8 cellular contexts compared by ENCODE assay signal in the genomic region with DNA sequence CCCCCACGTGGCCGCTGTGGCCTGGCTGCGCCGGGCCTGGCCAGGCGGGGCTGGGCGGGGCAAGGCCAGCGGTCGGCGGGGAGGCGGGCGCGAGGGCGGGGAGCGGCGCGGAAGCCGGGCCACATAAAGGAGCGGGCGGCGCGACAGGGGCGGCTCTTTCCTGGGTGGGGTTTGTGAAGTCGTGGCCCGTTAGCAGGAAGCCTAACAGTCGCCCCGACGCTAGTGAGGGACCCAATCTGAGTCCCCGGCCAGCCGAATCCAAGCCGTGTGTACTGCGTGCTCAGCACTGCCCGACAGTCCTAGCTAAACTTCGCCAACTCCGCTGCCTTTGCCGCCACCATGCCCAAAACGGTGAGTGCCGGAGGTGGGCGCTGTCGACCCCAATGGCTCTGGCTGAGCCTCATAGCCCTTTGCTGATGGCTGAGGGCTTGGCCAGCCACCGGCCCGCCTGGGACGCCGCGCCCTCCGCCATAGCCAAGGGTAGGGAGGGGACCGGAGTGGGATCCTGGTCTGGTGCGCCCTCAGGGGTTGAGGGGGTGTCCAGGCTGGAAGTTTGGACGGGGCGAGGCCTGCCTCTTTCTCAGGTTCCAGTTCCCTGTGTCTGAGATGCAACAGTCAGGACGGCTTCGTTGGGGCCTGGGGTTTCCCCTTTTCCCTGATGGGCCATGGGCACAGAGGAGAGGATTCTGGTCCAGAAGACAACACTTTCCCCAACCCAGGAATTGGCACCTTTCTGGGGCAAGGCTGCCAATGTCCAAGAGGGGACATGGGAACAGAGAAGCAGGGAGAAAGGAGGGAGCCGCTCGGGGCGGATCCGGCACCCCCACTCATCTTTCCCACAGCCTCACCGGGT. TPM values are rescaled to one million over a fixed set of nuclear protein-coding genes. Genes with fewer than 3 reads are reported as not detected.
DNase-seq lines count a peak whose midpoint lies in the region; ATAC-seq and TF ChIP-seq lines count a peak whose summit lies in the region.

MSN (plus strand) TSS at position 152 of the 853 bp plus-strand sequence; CDS start at position 340, 188 bp downstream.

- peak within 1 kb of the TSS; percentile 68 for H3K9ac ChIP-seq in ES-I3 (ENCODE audit: low read depth, low read length)

- POLR2A ChIA-PET in activated B cell treated with CpG ODN at 0.5 μM for 24 hours (lab: Charles Lee) = interaction anchor here (0.7 to 3.6 kb wide), 17 partner anchors 8 to 318 kb away, joined by 3 to 26 read pairs (median 5); no protein-coding TSS in a partner anchor

- H3K36me3 Mint-ChIP-seq in activated B cell treated with CpG ODN at 0.5 μM for 24 hours (ENCODE audit: low read depth) = peaks cover 34% of the 10 kb centered on the region

- peak within 1 kb of the TSS; percentile 93 for H3K4me3 Mint-ChIP-seq in activated B cell treated with CpG ODN at 0.5 μM for 24 hours

- no peak for TF ChIP-seq CTCF in activated B cell treated with CpG ODN at 0.5 μM for 24 hours (IDR thresholded peaks at IDR 0.05)

- CTCF ChIA-PET in activated B cell treated with CpG ODN at 0.5 μM for 24 hours (lab: Charles Lee) = no interaction called here

- H3K9me3 Mint-ChIP-seq in activated B cell treated with CpG ODN at 0.5 μM for 24 hours = no peaks in the 10 kb centered on the region

- no peaks in the 10 kb centered on the region for H3K9me3 ChIP-seq in ES-I3 (ENCODE audit: control insufficient read depth, insufficient read depth, low read length)

- H3K27ac Mint-ChIP-seq in activated B cell treated with CpG ODN at 0.5 μM for 24 hours = peak within 1 kb of the TSS; percentile 89

- peaks cover 11% of the 10 kb centered on the region for H3K4me1 ChIP-seq in ES-I3 (ENCODE audit: insufficient read depth, low read length)

- ATAC-seq in GM21737 (IDR thresholded peaks at IDR 0.05; ENCODE audit: unreplicated experiment) (peak; percentile 76), activated B cell treated with CpG ODN at 0.5 μM for 24 hours (ENCODE audit: low read depth) (peak; percentile 79)

- no peaks in the 10 kb centered on the region for H3K36me3 ChIP-seq in ES-I3 (ENCODE audit: insufficient read depth, low read length)

- H3K27me3 Mint-ChIP-seq in activated B cell treated with CpG ODN at 0.5 μM for 24 hours = no peaks in the 10 kb centered on the region

- intact Hi-C loops in activated B cell treated with CpG ODN at 0.5 μM for 24 hours (cut with micrococcal nuclease) = loop anchor here (1.0 to 5.0 kb wide), 8 partner anchors 19 to 1460 kb away; partner anchors contain the start of gene AMER1

- H3K4me1 Mint-ChIP-seq in activated B cell treated with CpG ODN at 0.5 μM for 24 hours = peaks cover 46% of the 10 kb centered on the region

- DNase-seq in LoVo (ENCODE audit: low spot score) (peak; percentile 52), activated B cell treated with CpG ODN at 0.5 μM for 24 hours (peak; percentile 63), kidney tubule cell (ENCODE audit: low spot score) (peak; percentile 74), NCI-H2029 treated with DMSO at 0.1 percent for 48 hours (lab: John Stamatoyannopoulos, UW) (no peak)
- DNase-seq in central memory CD4-positive, alpha-beta T cell = peak; percentile 72
- peak; percentile 71 to 81 for DNase-seq in stimulated activated CD4-positive, alpha-beta T cell treated with anti-CD3 and anti-CD28 coated beads, Interleukin-2, amount 100 ng/mL, for 24 hours

RNA-seq across cellular contexts. Expression of gene MSN, which starts in this region (rescaled TPM):
- total RNA-seq in activated B cell treated with CpG ODN at 0.5 μM for 24 hours = 352 TPM in 2 replicates
